ENCODE assay signal across 9 cellular contexts in the genomic region with DNA sequence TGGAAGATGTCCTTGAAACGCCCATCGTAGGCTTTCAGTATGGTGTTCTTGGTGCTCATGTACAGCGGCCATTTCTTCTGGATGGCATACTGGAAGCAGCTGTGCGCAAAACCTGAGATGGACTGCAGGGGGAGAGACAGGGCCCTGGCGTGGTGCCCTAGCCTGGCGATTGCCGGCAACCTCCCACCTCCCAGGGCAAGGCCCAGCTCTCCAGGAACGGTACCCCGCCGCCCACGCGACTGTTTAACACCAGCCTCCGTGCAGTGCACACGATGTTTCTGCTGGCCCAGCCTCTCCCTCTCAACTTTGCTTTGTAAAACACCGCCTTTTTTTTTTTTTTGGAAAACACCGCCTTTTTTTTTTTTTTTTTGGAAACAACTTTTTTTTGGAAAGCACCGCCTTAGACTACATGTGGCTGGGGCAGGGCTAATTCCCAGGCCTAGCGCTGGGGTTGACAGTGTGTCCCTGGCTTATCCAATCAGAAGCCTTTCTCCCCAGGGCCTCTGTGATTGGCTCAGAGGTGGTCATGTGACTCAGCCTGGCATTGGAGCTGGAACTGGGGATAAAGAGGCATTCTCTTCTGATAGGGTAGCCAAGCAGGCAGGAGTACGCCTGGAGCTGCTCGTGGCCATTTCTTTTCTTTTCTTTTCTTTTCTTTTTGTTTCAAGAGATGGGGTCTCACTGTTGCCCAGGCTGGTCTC. TPM values are rescaled to one million over a fixed set of nuclear protein-coding genes. Genes with fewer than 3 reads are reported as not detected.
DNase-seq lines count a peak whose midpoint lies in the region; ATAC-seq and TF ChIP-seq lines count a peak whose summit lies in the region.
"Had no signal": no experiment of that assay in that cellular context is flagged by ENCODE, and none has a peak within 500 bp of the region (broad histone marks: within the 10 kb centered on the region; RNA-seq: fewer than 3 reads in every experiment).

No MANE protein-coding gene starts in this region.

- peak overlapping the region; percentile 37 for H3K27ac ChIP-seq in angular gyrus (ENCODE audit: low read depth, low read length)
- H3K27ac ChIP-seq: SK-N-MC had no signal

- H3K4me1 ChIP-seq in mucosa of descending colon (ENCODE audit: low read depth) = no peaks in the 10 kb centered on the region

- TF ChIP-seq CTCF in mucosa of descending colon (IDR thresholded peaks at IDR 0.05) = no peak

- DNase-seq in NCI-H1694 treated with DMSO at 0.1 percent for 48 hours (lab: John Stamatoyannopoulos, UW) (peak; percentile 10), NCI-H1694 (lab: John Stamatoyannopoulos, UW) (no peak), mucosa of descending colon (no peak), GM19240 (ENCODE audit: insufficient read length, low spot score) (no peak), retina (no peak), cerebellum (ENCODE audit: low spot score) (no peak)

- ATAC-seq in mucosa of descending colon = peak; percentile 48

- peaks cover 9% of the 10 kb centered on the region for H3K36me3 ChIP-seq in mucosa of descending colon (ENCODE audit: low read depth)

- H3K4me3 ChIP-seq in mucosa of descending colon = no peak overlapping the region
- H3K4me3 ChIP-seq: SK-N-MC had no signal

- TF ChIP-seq EP300 in Ishikawa (IDR thresholded peaks at IDR 0.05; ENCODE audit: borderline replicate concordance) = no peak

- TF ChIP-seq RAD21 in Ishikawa (IDR thresholded peaks at IDR 0.05; ENCODE audit: low read depth) = peak; percentile 16; the same call in 1 of the 2 replicates

- H3K9me3 ChIP-seq in mucosa of descending colon = no peaks in the 10 kb centered on the region

- intact Hi-C loops in mucosa of descending colon (cut with DNase I, micrococcal nuclease) = no loop called here

TF ChIP-seq in Ishikawa, 13 proteins besides CTCF, POLR2A, EP300 and RAD21:
- TF ChIP-seq CREB1 (IDR thresholded peaks at IDR 0.05; ENCODE audit: low read depth) (no peak), NFIC (IDR thresholded peaks at IDR 0.05) (peak; percentile 63), USF1 (IDR thresholded peaks at IDR 0.05) (peak; percentile 94), EGR1 (IDR thresholded peaks at IDR 0.05) (peak; percentile 72), YY1 (IDR thresholded peaks at IDR 0.05; ENCODE audit: low read depth) (0 out of 2 replicates have a peak, but pooled peaks have one; percentile 36)
TF ChIP-seq in Ishikawa: peak in this region for 4.

RNA-seq across cellular contexts. Expression of gene IDH2, which starts 14.7 kb away (rescaled TPM):
- total RNA-seq in mucosa of descending colon = 100 to 1,000 TPM in 2 of 3 donors, 10 to 100 TPM in 1; 84.8 to 262 (median 124) TPM
- total RNA-seq in cerebellum = 51.9 TPM
